10 cellular contexts compared by ENCODE assay signal in genomic region chr1:88549536-88549935, GRCh38.
DNase-seq lines count a peak whose midpoint lies in the region; ATAC-seq and TF ChIP-seq lines count a peak whose summit lies in the region.
"Had no signal": no experiment of that assay in that cellular context is flagged by ENCODE, and none has a peak within 500 bp of the region (broad histone marks: within the 10 kb centered on the region; RNA-seq: fewer than 3 reads in every experiment).

No MANE protein-coding gene starts in this region.

- TF ChIP-seq EP300 in esophagus muscularis mucosa (IDR thresholded peaks at IDR 0.05) = no peak

- WGBS in esophagus muscularis mucosa = 22% methylated on average over 1 of the region's 1 CpG
- 14% methylated on average over 1 of the region's 1 CpG for WGBS in prostate gland

- intact Hi-C loops in esophagus muscularis mucosa (cut with DNase I) = no loop called here
- intact Hi-C loops in prostate gland (cut with DNase I) = loop anchor here (5.0 kb wide), 2 partner anchors 87 to 367 kb away; no protein-coding TSS in a partner anchor

- H3K9me3 ChIP-seq in esophagus muscularis mucosa (no peaks in the 10 kb centered on the region), prostate gland (no peaks in the 10 kb centered on the region)

- peak; percentile 1 for DNase-seq in NCI-H2107 treated with DMSO at 0.1 percent for 48 hours (lab: John Stamatoyannopoulos, UW; ENCODE audit: unreplicated experiment)
- DNase-seq in NCI-H2107 (lab: John Stamatoyannopoulos, UW) = no peak
- DNase-seq in NCI-H69 (lab: John Stamatoyannopoulos, UW) = peak; percentile 1
- no peak for DNase-seq in esophagus muscularis mucosa (ENCODE audit: extremely low spot score)
- DNase-seq in prostate gland (ENCODE audit: low spot score) = no peak
- DNase-seq in stimulated activated naive CD4-positive, alpha-beta T cell (lab: John Stamatoyannopoulos, UW) = no peak
- no peak for DNase-seq in stimulated activated CD4-positive, alpha-beta T cell treated with anti-CD3 and anti-CD28 coated beads, Interleukin-15, amount 100 ng/mL, for 24 hours
- DNase-seq: stimulated activated CD4-positive, alpha-beta T cell treated with anti-CD3 and anti-CD28 coated beads, Interleukin-12 subunit alpha, Interleukin-12 subunit beta, amount 100 ng/mL, for 4 hours; substantia nigra had no signal

- ATAC-seq in HG02981 (IDR thresholded peaks at IDR 0.05; ENCODE audit: unreplicated experiment) = no peak

- H3K27me3 ChIP-seq in esophagus muscularis mucosa (no peaks in the 10 kb centered on the region), prostate gland (replicated peaks; ENCODE audit: insufficient read depth) (no peaks in the 10 kb centered on the region)

- TF ChIP-seq POLR2A in esophagus muscularis mucosa (IDR thresholded peaks at IDR 0.05; ENCODE audit: low read depth) (no peak), prostate gland (IDR thresholded peaks at IDR 0.05) (no peak)

- H3K36me3 ChIP-seq in esophagus muscularis mucosa = no peaks in the 10 kb centered on the region
- H3K36me3 ChIP-seq in prostate gland = no peaks in the 10 kb centered on the region

- TF ChIP-seq CTCF in esophagus muscularis mucosa (IDR thresholded peaks at IDR 0.05) (peak; percentile 42 to 46 (median 45)), prostate gland (IDR thresholded peaks at IDR 0.05) (peak in 3 of 4 experiments; percentile 9 to 17 (median 12))

- H3K27ac ChIP-seq in esophagus muscularis mucosa (replicated peaks in 1 of 4) = no peak overlapping the region
- H3K27ac ChIP-seq in prostate gland = no peak overlapping the region

- no peak overlapping the region for H3K4me3 ChIP-seq in esophagus muscularis mucosa
- no peak overlapping the region for H3K4me3 ChIP-seq in prostate gland

- H3K4me1 ChIP-seq in esophagus muscularis mucosa = peaks cover 0 to 5% (median 0%) of the 10 kb centered on the region in 4 donors
- H3K4me1 ChIP-seq in prostate gland (replicated peaks) = no peaks in the 10 kb centered on the region

Comparison
In these comparisons a context has a peak if more than half of its experiments do, and no peak if none do; other contexts are left out.
1. DNase-seq: peak in NCI-H2107 treated with DMSO at 0.1 percent for 48 hours (single experiment) and NCI-H69 (single experiment); none in NCI-H2107 (single experiment), esophagus muscularis mucosa (single experiment), prostate gland (single experiment), stimulated activated naive CD4-positive, alpha-beta T cell (0 of 6) and stimulated activated CD4-positive, alpha-beta T cell treated with anti-CD3 and anti-CD28 coated beads, Interleukin-15, amount 100 ng/mL, for 24 hours (single experiment).